In the genomic region with DNA sequence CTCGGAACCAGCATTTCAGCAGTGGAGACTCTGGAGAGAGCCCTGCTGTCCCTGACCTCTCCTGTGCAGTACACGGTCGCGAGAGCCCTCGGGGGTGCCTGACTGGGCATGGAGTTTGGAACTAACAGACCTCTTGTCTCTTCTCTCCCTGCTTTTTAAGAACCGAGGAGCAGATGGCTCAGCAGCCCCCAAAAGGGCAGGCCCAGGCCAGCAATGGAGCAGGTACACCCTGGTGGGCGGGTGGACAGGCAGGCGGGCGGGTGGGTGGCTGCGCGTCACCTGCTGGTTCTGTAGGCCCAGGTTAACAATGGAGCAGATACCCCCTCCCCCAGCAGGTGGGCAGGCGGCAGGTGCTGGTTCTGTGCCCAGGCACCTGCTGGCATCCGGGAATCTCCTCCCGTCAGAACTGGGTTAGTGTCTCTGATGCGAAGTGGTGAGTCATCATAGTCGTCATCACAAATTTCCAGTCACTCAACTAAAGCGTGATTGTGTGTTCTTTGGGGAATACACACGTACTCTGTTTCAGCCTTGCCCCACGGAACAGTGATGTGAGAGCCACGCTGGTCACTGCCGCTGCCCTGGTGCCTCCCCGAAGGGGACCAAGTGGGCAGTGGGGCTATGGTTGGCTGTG, we compare ENCODE assay signal across 9 cellular contexts. TPM values are rescaled to one million over a fixed set of nuclear protein-coding genes. Genes with fewer than 3 reads are reported as not detected.
DNase-seq lines count a peak whose midpoint lies in the region; ATAC-seq and TF ChIP-seq lines count a peak whose summit lies in the region.
"Had no signal": no experiment of that assay in that cellular context is flagged by ENCODE, and none has a peak within 500 bp of the region (broad histone marks: within the 10 kb centered on the region; RNA-seq: fewer than 3 reads in every experiment).

No MANE protein-coding gene starts in this region.

- peak; percentile 63 for DNase-seq in activated naive CD4-positive, alpha-beta T cell treated with Interleukin-2 at 50 U/mL for 16 hours
- no peak for DNase-seq in activated naive CD4-positive, alpha-beta T cell treated with anti-CD3 and anti-CD28 coated beads, Interleukin-2, amount 50 U/mL, for 16 hours
- DNase-seq in epithelial cell of proximal tubule (ENCODE audit: low read depth), result peak; percentile 23
- DNase-seq in stimulated activated CD4-positive, alpha-beta T cell treated with anti-CD3 and anti-CD28 coated beads, Interleukin-4, amount 100 ng/mL, for 24 hours, result peak; percentile 56
- no peak for DNase-seq in OCI-M1 (lab: John Stamatoyannopoulos, UW)
- DNase-seq in ureter (ENCODE audit: low spot score), result no peak

- H3K4me3 ChIP-seq in epithelial cell of proximal tubule (ENCODE audit: low read depth, low read length), result no peak overlapping the region
- H3K4me3 ChIP-seq: SJSA1 had no signal

- TF ChIP-seq CTCF in epithelial cell of proximal tubule (conservative IDR thresholded peaks at IDR 0.05; ENCODE audit: low read depth, low read length), result no peak

- ATAC-seq in activated CD4-positive, CD25-positive, alpha-beta regulatory T cell treated with anti-CD3 and anti-CD28 coated beads, Interleukin-2, amount 50 U/mL, for 24 hours, result peak; percentile 85 to 93
- no peak for ATAC-seq in HG03045 (IDR thresholded peaks at IDR 0.05; ENCODE audit: unreplicated experiment)

RNA-seq across cellular contexts. Expression of gene GRAMD4, which starts 41.1 kb away (rescaled TPM):
- total RNA-seq in epithelial cell of proximal tubule (30.2 and 36.8 TPM in 2 replicates), ureter (34.9 TPM)

Comparison
In these comparisons a context has a peak if more than half of its experiments do, and no peak if none do; other contexts are left out.
1. DNase-seq: peak in activated naive CD4-positive, alpha-beta T cell treated with Interleukin-2 at 50 U/mL for 16 hours (single experiment), epithelial cell of proximal tubule (single experiment) and stimulated activated CD4-positive, alpha-beta T cell treated with anti-CD3 and anti-CD28 coated beads, Interleukin-4, amount 100 ng/mL, for 24 hours (single experiment); none in activated naive CD4-positive, alpha-beta T cell treated with anti-CD3 and anti-CD28 coated beads, Interleukin-2, amount 50 U/mL, for 16 hours (single experiment), OCI-M1 (single experiment) and ureter (single experiment).